In the genomic region with DNA sequence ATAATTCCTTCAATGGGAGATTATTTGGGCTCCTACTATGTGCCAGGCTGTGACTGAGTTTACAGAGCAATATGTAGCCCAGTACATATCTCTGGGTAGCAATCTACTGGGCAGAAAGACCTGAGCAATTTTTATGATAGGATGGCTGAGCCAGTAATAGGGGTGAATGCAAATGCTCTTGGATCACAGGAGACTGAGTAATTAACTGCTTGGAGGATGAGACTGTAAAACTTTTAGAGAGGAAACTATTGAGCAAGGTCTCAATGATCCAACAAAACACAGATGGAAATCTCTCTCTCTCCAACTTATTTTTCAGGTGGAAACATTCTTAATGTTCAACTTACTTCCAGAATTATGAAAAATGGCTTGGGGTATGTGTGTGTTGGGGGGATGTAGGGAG, we compare ENCODE assay signal across 23 cellular contexts.
DNase-seq lines count a peak whose midpoint lies in the region; ATAC-seq and TF ChIP-seq lines count a peak whose summit lies in the region.
"Had no signal": no experiment of that assay in that cellular context is flagged by ENCODE, and none has a peak within 500 bp of the region (broad histone marks: within the 10 kb centered on the region; RNA-seq: fewer than 3 reads in every experiment).

No MANE protein-coding gene starts in this region.

- H3K4me1 ChIP-seq in GM23248 (ENCODE audit: insufficient read depth) (peaks cover 9% of the 10 kb centered on the region), adipocyte (ENCODE audit: control insufficient read depth, insufficient read depth, low read length) (peaks cover 20% of the 10 kb centered on the region), aorta (ENCODE audit: control insufficient read depth in 1 of 2, insufficient read depth in 2 of 2, low read length in 2 of 2) (peaks cover 0 to 11% of the 10 kb centered on the region in 2 donors), tibial nerve (no peaks in the 10 kb centered on the region), lower lobe of right lung (no peaks in the 10 kb centered on the region)

- peak; percentile 58 for DNase-seq in GM23248
- DNase-seq in adipocyte (ENCODE audit: low read depth), result peak; percentile 13
- DNase-seq in iris pigment epithelial cell (ENCODE audit: low read depth), result peak; percentile 27
- no peak for DNase-seq in aorta
- DNase-seq in tibial nerve (ENCODE audit: low spot score in 2 of 2), result no peak
- no peak for DNase-seq in NCI-H526 treated with DMSO at 0.1 percent for 48 hours (lab: John Stamatoyannopoulos, UW)
- DNase-seq in lower lobe of right lung, result no peak
- DNase-seq: ACHN, DMS 273 treated with DMSO at 0.1 percent for 48 hours, DND-41, GDM1, KG1, MV-4-11, NCI-H1417, NCI-H187, NCI-H2107, NCI-H510A treated with DMSO at 0.1 percent for 48 hours, NCI-H82, OCI-M1, SHP77 had no signal

- H3K9ac ChIP-seq in GM23248, result no peak overlapping the region
- H3K9ac ChIP-seq in adipocyte (ENCODE audit: low read length), result no peak overlapping the region

- intact Hi-C loops in aorta (cut with DNase I) (no loop called here), lower lobe of right lung (cut with DNase I) (no loop called here)

- H3K27me3 ChIP-seq in GM23248 (replicated peaks; ENCODE audit: insufficient read depth) (no peaks in the 10 kb centered on the region), adipocyte (replicated peaks; ENCODE audit: control insufficient read depth, insufficient read depth, low read length) (no peaks in the 10 kb centered on the region), aorta (ENCODE audit: control insufficient read depth in 1 of 2, insufficient read depth in 2 of 2, low read length in 1 of 2) (no peaks in the 10 kb centered on the region), tibial nerve (no peaks in the 10 kb centered on the region), lower lobe of right lung (ENCODE audit: low read depth) (no peaks in the 10 kb centered on the region)

- ATAC-seq in aorta (ENCODE audit: low FRiP score) (peak; percentile 59), lower lobe of right lung (no peak)
- ATAC-seq: HCT116, HepG2 had no signal

- H2AFZ ChIP-seq in GM23248, result no peak overlapping the region

- TF ChIP-seq CTCF in tibial nerve (IDR thresholded peaks at IDR 0.05) (no peak), lower lobe of right lung (IDR thresholded peaks at IDR 0.05) (no peak)

- H3F3A ChIP-seq in GM23248 (ENCODE audit: insufficient read depth), result peaks cover 14% of the 10 kb centered on the region

- H3K9me3 ChIP-seq in GM23248 (ENCODE audit: low read depth), result no peaks in the 10 kb centered on the region
- H3K9me3 ChIP-seq in adipocyte (ENCODE audit: control insufficient read depth, low read length), result no peaks in the 10 kb centered on the region
- no peaks in the 10 kb centered on the region for H3K9me3 ChIP-seq in aorta (ENCODE audit: control insufficient read depth, low read length)
- H3K9me3 ChIP-seq in tibial nerve, result no peaks in the 10 kb centered on the region
- no peaks in the 10 kb centered on the region for H3K9me3 ChIP-seq in lower lobe of right lung

- no peak overlapping the region for H3K4me2 ChIP-seq in GM23248 (ENCODE audit: unreplicated experiment)

- H3K36me3 ChIP-seq in GM23248 (ENCODE audit: low read depth), result no peaks in the 10 kb centered on the region
- no peaks in the 10 kb centered on the region for H3K36me3 ChIP-seq in adipocyte (ENCODE audit: control insufficient read depth, insufficient read depth, low read length, severe bottlenecking)
- H3K36me3 ChIP-seq in aorta (ENCODE audit: control insufficient read depth in 1 of 2, insufficient read depth in 2 of 2, low read length in 1 of 2), result peaks cover 0 to 2% of the 10 kb centered on the region in 2 donors
- H3K36me3 ChIP-seq in tibial nerve, result no peaks in the 10 kb centered on the region
- no peaks in the 10 kb centered on the region for H3K36me3 ChIP-seq in lower lobe of right lung

- TF ChIP-seq POLR2A in tibial nerve (IDR thresholded peaks at IDR 0.05), result no peak

- no peaks in the 10 kb centered on the region for H3K9me2 ChIP-seq in GM23248 (ENCODE audit: insufficient read depth)

- H3K27ac ChIP-seq in GM23248 (no peak overlapping the region), aorta (ENCODE audit: low read depth in 1 of 2, low read length in 2 of 2) (no peak overlapping the region), tibial nerve (no peak overlapping the region), lower lobe of right lung (no peak overlapping the region)
- H3K27ac ChIP-seq: SK-N-MC had no signal

- in situ Hi-C loops in GM23248 (cut with MboI), result no loop called here

- H3K79me2 ChIP-seq in GM23248 (ENCODE audit: insufficient read depth), result no peaks in the 10 kb centered on the region

- H3K4me3 ChIP-seq in GM23248 (no peak overlapping the region), adipocyte (ENCODE audit: low read length) (no peak overlapping the region), aorta (ENCODE audit: low read length in 2 of 2) (no peak overlapping the region), tibial nerve (no peak overlapping the region), lower lobe of right lung (no peak overlapping the region)
- H3K4me3 ChIP-seq: SK-N-MC had no signal

- H4K20me1 ChIP-seq in GM23248 (ENCODE audit: insufficient read depth), result no peaks in the 10 kb centered on the region

- no peak for TF ChIP-seq EP300 in tibial nerve (IDR thresholded peaks at IDR 0.05)

Comparison
In these comparisons a context has a peak if more than half of its experiments do, and no peak if none do; other contexts are left out.
1. DNase-seq: peak in GM23248 (single experiment), adipocyte (single experiment) and iris pigment epithelial cell (single experiment); none in aorta (0 of 2), tibial nerve (0 of 2), NCI-H526 treated with DMSO at 0.1 percent for 48 hours (single experiment) and lower lobe of right lung (single experiment).